ENCODE assay signal across 21 cellular contexts in the genomic region with DNA sequence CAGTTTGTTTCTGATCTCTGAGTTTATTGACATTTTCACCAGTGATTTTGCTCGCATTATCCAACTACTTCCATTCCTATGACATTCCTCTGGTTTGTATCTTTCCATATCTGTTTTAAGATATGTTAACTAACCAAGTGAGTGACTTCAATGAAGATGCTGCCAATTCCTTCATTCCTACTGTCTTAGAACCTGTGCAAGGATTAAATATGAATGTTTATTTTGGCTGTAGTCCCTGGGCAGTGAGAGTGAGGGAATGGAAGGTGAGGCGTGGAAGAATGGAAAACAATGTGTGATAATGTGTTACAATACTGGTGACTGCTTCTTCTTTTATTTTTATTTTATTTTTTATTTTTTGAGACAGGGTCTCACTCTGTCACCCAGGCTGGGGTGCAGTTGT.
A peak's percentile ranks its signal among the peaks of the same experiment; 100 is the strongest.
DNase-seq lines count a peak whose midpoint lies in the region; FAIRE-seq and TF ChIP-seq lines count a peak whose summit lies in the region.
"Had no signal": no experiment of that assay in that cellular context is flagged by ENCODE, and none has a peak within 500 bp of the region (broad histone marks: within the 10 kb centered on the region; RNA-seq: fewer than 3 reads in every experiment).

No MANE protein-coding gene starts in this region.

- CTCF ChIA-PET in activated naive CD4-positive, alpha-beta T cell treated with anti-CD3 and anti-CD28 coated beads, Interleukin-2, amount 10 ng/mL, durations not matched to agents 7 days and 5 days (lab: Charles Lee): no interaction called here

- H3K4me2 ChIP-seq in astrocyte (ENCODE audit: low read length): peak overlapping the region; percentile 4

- in situ Hi-C loops in G401 (cut with HindIII; ENCODE audit: low sequenced_read_pairs): no loop called here

- H3K27me3 Mint-ChIP-seq in astrocyte (ENCODE audit: low read depth, unreplicated experiment): no peaks in the 10 kb centered on the region
- H3K27me3 Mint-ChIP-seq in activated naive CD4-positive, alpha-beta T cell treated with anti-CD3 and anti-CD28 coated beads, Interleukin-2, amount 10 ng/mL, durations not matched to agents 7 days and 5 days: no peaks in the 10 kb centered on the region

- no peak overlapping the region for H3K4me3 Mint-ChIP-seq in astrocyte (ENCODE audit: unreplicated experiment)
- H3K4me3 Mint-ChIP-seq in activated naive CD4-positive, alpha-beta T cell treated with anti-CD3 and anti-CD28 coated beads, Interleukin-2, amount 10 ng/mL, durations not matched to agents 7 days and 5 days: no peak overlapping the region
- H3K4me3 Mint-ChIP-seq: HFFc6 had no signal

- DNase-seq in LNCaP clone FGC (ENCODE audit: low read depth) (peak; percentile 64), astrocyte (ENCODE audit: low read depth) (peak; percentile 83), iris pigment epithelial cell (ENCODE audit: low read depth) (peak; percentile 59), G401 (ENCODE audit: low spot score) (no peak), HCEC 1CT (no peak)
- no peak for DNase-seq in activated T-cell treated with anti-CD3 and anti-CD28 coated beads, Interleukin-2, amount 50 U/mL, for 48 hours
- no peak for DNase-seq in activated naive CD4-positive, alpha-beta T cell treated with anti-CD3 and anti-CD28 coated beads, Interleukin-2, amount 10 ng/mL, durations not matched to agents 7 days and 5 days
- DNase-seq: AML-193; DMS79 treated with DMSO at 0.1 percent for 48 hours; HFFc6; MM.1S; NCI-H1092 treated with DMSO at 0.1 percent for 48 hours; NCI-H1694; NCI-H2081 treated with DMSO at 0.1 percent for 48 hours; NCI-H748 treated with DMSO at 0.1 percent for 48 hours; NK-92 treated with Interleukin-12 subunit alpha and Interleukin-12 subunit beta, amount 100 ng/mL, for 24 hours; Right ventricle myocardium superior had no signal

- H2AFZ ChIP-seq in astrocyte (ENCODE audit: low read depth, low read length): no peak overlapping the region

- peaks cover 7% of the 10 kb centered on the region for H3K4me1 ChIP-seq in astrocyte (ENCODE audit: insufficient read depth, low read length)

- no peaks in the 10 kb centered on the region for H3K27me3 ChIP-seq in astrocyte (ENCODE audit: insufficient read depth, low read length)

- no peak for FAIRE-seq in astrocyte (lab: Jason Lieb, UNC)
- FAIRE-seq: G401.6, RCC 7860 had no signal

- H3K9me3 Mint-ChIP-seq in astrocyte (ENCODE audit: unreplicated experiment): no peaks in the 10 kb centered on the region
- H3K9me3 Mint-ChIP-seq in activated naive CD4-positive, alpha-beta T cell treated with anti-CD3 and anti-CD28 coated beads, Interleukin-2, amount 10 ng/mL, durations not matched to agents 7 days and 5 days: no peaks in the 10 kb centered on the region
- H3K9me3 Mint-ChIP-seq: HFFc6 had no signal

- no peak overlapping the region for H3K4me3 ChIP-seq in LNCaP clone FGC (ENCODE audit: low read depth, low read length)
- no peak overlapping the region for H3K4me3 ChIP-seq in astrocyte (ENCODE audit: insufficient read depth, low read depth, low read length)

- H3K9me3 ChIP-seq in astrocyte (ENCODE audit: insufficient read depth, low read depth, low read length): no peaks in the 10 kb centered on the region

- H4K20me1 ChIP-seq in astrocyte (ENCODE audit: insufficient read depth, low read length): peaks cover 8% of the 10 kb centered on the region

- H3K27ac ChIP-seq in astrocyte (ENCODE audit: low read depth, low read length): no peak overlapping the region
- H3K27ac ChIP-seq: C4-2B, HL-60 had no signal

- TF ChIP-seq CTCF in LNCaP clone FGC (IDR thresholded peaks at IDR 0.05; ENCODE audit: control insufficient read depth, extremely low read depth, insufficient read depth): no peak
- TF ChIP-seq CTCF in astrocyte (IDR thresholded peaks at IDR 0.05; ENCODE audit: insufficient read depth, low read depth, low read length): no peak

- H3K79me2 ChIP-seq in astrocyte (ENCODE audit: insufficient read depth, low read length): no peaks in the 10 kb centered on the region

- H3K36me3 ChIP-seq in astrocyte (ENCODE audit: insufficient read depth, low read length): peaks cover 5% of the 10 kb centered on the region

- H3K36me3 Mint-ChIP-seq in astrocyte (ENCODE audit: low read depth, unreplicated experiment): peaks cover 10% of the 10 kb centered on the region
- peaks cover 3% of the 10 kb centered on the region for H3K36me3 Mint-ChIP-seq in activated naive CD4-positive, alpha-beta T cell treated with anti-CD3 and anti-CD28 coated beads, Interleukin-2, amount 10 ng/mL, durations not matched to agents 7 days and 5 days

- no peak overlapping the region for H3K27ac Mint-ChIP-seq in astrocyte (ENCODE audit: unreplicated experiment)
- H3K27ac Mint-ChIP-seq in activated naive CD4-positive, alpha-beta T cell treated with anti-CD3 and anti-CD28 coated beads, Interleukin-2, amount 10 ng/mL, durations not matched to agents 7 days and 5 days: no peak overlapping the region
- H3K27ac Mint-ChIP-seq: HFFc6 had no signal

- H3K9ac ChIP-seq in astrocyte (ENCODE audit: low read length): no peak overlapping the region

- H3K4me1 Mint-ChIP-seq in astrocyte (ENCODE audit: low read depth, unreplicated experiment): peaks cover 2% of the 10 kb centered on the region
- H3K4me1 Mint-ChIP-seq in activated naive CD4-positive, alpha-beta T cell treated with anti-CD3 and anti-CD28 coated beads, Interleukin-2, amount 10 ng/mL, durations not matched to agents 7 days and 5 days: peaks cover 2% of the 10 kb centered on the region

Comparison
In these comparisons a context has a peak if more than half of its experiments do, and no peak if none do; other contexts are left out.
1. DNase-seq: peak in LNCaP clone FGC (single experiment), astrocyte (single experiment) and iris pigment epithelial cell (single experiment); none in activated T-cell treated with anti-CD3 and anti-CD28 coated beads, Interleukin-2, amount 50 U/mL, for 48 hours (0 of 2), activated naive CD4-positive, alpha-beta T cell treated with anti-CD3 and anti-CD28 coated beads, Interleukin-2, amount 10 ng/mL, durations not matched to agents 7 days and 5 days (single experiment), G401 (single experiment) and HCEC 1CT (single experiment).